ENCODE assay signal across 9 cellular contexts in genomic region chr11:66421492-66422205, GRCh38. TPM values are rescaled to one million over a fixed set of nuclear protein-coding genes. Genes with fewer than 3 reads are reported as not detected.
A peak's percentile ranks its signal among the peaks of the same experiment; 100 is the strongest.
DNase-seq lines count a peak whose midpoint lies in the region; ATAC-seq and TF ChIP-seq lines count a peak whose summit lies in the region.
"Had no signal": no experiment of that assay in that cellular context is flagged by ENCODE, and none has a peak within 500 bp of the region (broad histone marks: within the 10 kb centered on the region; RNA-seq: fewer than 3 reads in every experiment).

No MANE protein-coding gene starts in this region.

- H3K4me3 ChIP-seq in smooth muscle cell: no peak overlapping the region

- no peaks in the 10 kb centered on the region for H3K36me3 Mint-ChIP-seq in WTC11

- H2AFZ ChIP-seq in smooth muscle cell (ENCODE audit: low read depth): no peak overlapping the region

- no peak overlapping the region for H3K9ac ChIP-seq in smooth muscle cell (ENCODE audit: low read depth)

- peak; percentile 51 for ATAC-seq in GM18858 (IDR thresholded peaks at IDR 0.05; ENCODE audit: unreplicated experiment)
- peak; percentile 55 for ATAC-seq in WTC11

- peak overlapping the region; percentile 68 for H3K4me3 Mint-ChIP-seq in WTC11

- no peak overlapping the region for H3K4me2 ChIP-seq in smooth muscle cell

- H3K27me3 Mint-ChIP-seq in WTC11 (ENCODE audit: low read depth): peaks cover 77% of the 10 kb centered on the region

- TF ChIP-seq CTCF in WTC11 (IDR thresholded peaks at IDR 0.05): no peak
- no peak for TF ChIP-seq CTCF in smooth muscle cell (IDR thresholded peaks at IDR 0.05; ENCODE audit: borderline replicate concordance, insufficient read depth, poor library complexity, severe bottlenecking)

- peaks cover 11% of the 10 kb centered on the region for H3F3A ChIP-seq in smooth muscle cell (ENCODE audit: low read depth)

- no peaks in the 10 kb centered on the region for H3K9me3 Mint-ChIP-seq in WTC11

- DNase-seq in LHCN-M2 (ENCODE audit: low read depth): peak; percentile 74
- DNase-seq in WTC11 (ENCODE audit: low spot score): peak; percentile 95
- peak; percentile 75 for DNase-seq in brain pericyte (ENCODE audit: low read depth, low spot score)
- DNase-seq in iPS DF 4.7 (ENCODE audit: extremely low read depth, low spot score): peak; percentile 62
- peak; percentile 89 for DNase-seq in smooth muscle cell (lab: John Stamatoyannopoulos, UW; ENCODE audit: unreplicated experiment)
- DNase-seq in DMS153 (lab: John Stamatoyannopoulos, UW): no peak
- no peak for DNase-seq in DMS153 treated with DMSO at 0.1 percent for 48 hours (lab: John Stamatoyannopoulos, UW; ENCODE audit: unreplicated experiment)

- H3K27me3 ChIP-seq in smooth muscle cell (ENCODE audit: low read depth): peaks cover 22% of the 10 kb centered on the region

- 18% methylated on average over 38 of the region's 38 CpGs for WGBS in smooth muscle cell (ENCODE audit: low lambda C conversion rate)

- H3K79me2 ChIP-seq in smooth muscle cell (ENCODE audit: low read depth): no peaks in the 10 kb centered on the region

- H3K27ac Mint-ChIP-seq in WTC11: no peak overlapping the region

- POLR2A ChIA-PET in WTC11 (lab: Charles Lee): interaction anchor here (0.5 to 1.6 kb wide), 15 partner anchors 10 to 257 kb away, joined by 3 to 9 read pairs (median 4); partner anchors contain the start of genes CD248, DPP3, MRPL11 and PELI3

- CTCF ChIA-PET in WTC11 (lab: Charles Lee): interaction anchor here (0.7 to 5.2 kb wide), 26 partner anchors 8 to 554 kb away, joined by 3 to 56 read pairs (median 6); partner anchors contain the start of genes DPP3, MRPL11, PELI3 and RBM4

- H3K4me1 Mint-ChIP-seq in WTC11: peaks cover 27% of the 10 kb centered on the region

- peaks cover 62% of the 10 kb centered on the region for H4K20me1 ChIP-seq in smooth muscle cell (ENCODE audit: low read depth)

- no peaks in the 10 kb centered on the region for H3K9me3 ChIP-seq in smooth muscle cell (replicated peaks; ENCODE audit: low read depth)

- peaks cover 12% of the 10 kb centered on the region for H3K4me1 ChIP-seq in smooth muscle cell (ENCODE audit: low read depth)

- H3K36me3 ChIP-seq in smooth muscle cell (ENCODE audit: low read depth): no peaks in the 10 kb centered on the region

- H3K27ac ChIP-seq in smooth muscle cell (ENCODE audit: low read depth): no peak overlapping the region

TF ChIP-seq in WTC11, 78 proteins besides CTCF, POLR2A, EP300 and RAD21 (continues in another document):
- peak; percentile 100 for TF ChIP-seq NR2C2 (CRISPR knock-in tag; IDR thresholded peaks at IDR 0.05)
- peak; percentile 100 for TF ChIP-seq HMGXB4 (CRISPR knock-in tag; IDR thresholded peaks at IDR 0.05)
- TF ChIP-seq NFATC4 (CRISPR knock-in tag; IDR thresholded peaks at IDR 0.05): peak; percentile 99
- TF ChIP-seq GRHL2 (CRISPR knock-in tag; IDR thresholded peaks at IDR 0.05; ENCODE audit: insufficient replicate concordance, severe bottlenecking): peak; percentile 81
- peak; percentile 100 for TF ChIP-seq STAT6 (CRISPR knock-in tag; conservative IDR thresholded peaks at IDR 0.05; ENCODE audit: low read depth)
- TF ChIP-seq ZNF396 (CRISPR knock-in tag; IDR thresholded peaks at IDR 0.05; ENCODE audit: borderline replicate concordance): peak; percentile 100
- TF ChIP-seq CREM (CRISPR knock-in tag; IDR thresholded peaks at IDR 0.05): peak; percentile 100
- TF ChIP-seq ESRRA (CRISPR knock-in tag; IDR thresholded peaks at IDR 0.05; ENCODE audit: borderline replicate concordance): peak; percentile 100
- no peak for TF ChIP-seq JAZF1 (CRISPR knock-in tag; IDR thresholded peaks at IDR 0.05)
- TF ChIP-seq JUN (CRISPR knock-in tag; IDR thresholded peaks at IDR 0.05): peak; percentile 100
- TF ChIP-seq EMX1 (CRISPR knock-in tag; IDR thresholded peaks at IDR 0.05): peak; percentile 99
- TF ChIP-seq RORB (CRISPR knock-in tag; IDR thresholded peaks at IDR 0.05): peak; percentile 93
- TF ChIP-seq MAX (CRISPR knock-in tag; IDR thresholded peaks at IDR 0.05): peak; percentile 100
- peak; percentile 100 for TF ChIP-seq ATF6 (CRISPR knock-in tag; IDR thresholded peaks at IDR 0.05)
- peak; percentile 100 for TF ChIP-seq ZBTB43 (CRISPR knock-in tag; IDR thresholded peaks at IDR 0.05)
- TF ChIP-seq SOX15 (CRISPR knock-in tag; IDR thresholded peaks at IDR 0.05): no peak; the same call in 1 of the 2 replicates
- peak; percentile 100 for TF ChIP-seq ZNF671 (CRISPR knock-in tag; IDR thresholded peaks at IDR 0.05)

RNA-seq across cellular contexts. Expression of gene NPAS4, which starts 0.8 kb away (rescaled TPM):
- total RNA-seq in LHCN-M2 (2014; rRNA removed) (0.13 TPM in 1 of 2 replicates, not detected in the other), WTC11 (2021) (0.27 to 0.79 TPM (median 0.44 TPM) in 3 replicates), smooth muscle cell (0.58 and 0.85 TPM in 2 replicates)
- 0.01 TPM for polyA plus RNA-seq in LHCN-M2 (2012)
- polyA plus RNA-seq in smooth muscle cell: 0.84 and 1.1 TPM in 2 replicates
- total RNA-seq: kidney epithelial cell had no signal

RNA-seq across cellular contexts. Expression of gene MRPL11, which starts 17.0 kb away (rescaled TPM):
- total RNA-seq in LHCN-M2 (2014; rRNA removed) (49.9 and 57.8 TPM in 2 replicates), WTC11 (2021) (131 to 137 TPM (median 135 TPM) in 3 replicates), smooth muscle cell (36.1 and 38.7 TPM in 2 replicates)
- 63.3 TPM for polyA plus RNA-seq in LHCN-M2 (2012)
- 54.5 and 68.4 TPM in 2 replicates for polyA plus RNA-seq in smooth muscle cell

RNA-seq across cellular contexts. Expression of gene PELI3, which starts 45.1 kb away (rescaled TPM):
- 6.5 and 7.2 TPM in 2 replicates for total RNA-seq in LHCN-M2 (2014; rRNA removed)
- polyA plus RNA-seq in LHCN-M2 (2012): 4.3 TPM
- total RNA-seq in WTC11 (2021): 6.7 to 7.8 TPM (median 6.8 TPM) in 3 replicates
- 2.1 and 3.8 TPM in 2 replicates for total RNA-seq in smooth muscle cell
- 9.4 and 10.6 TPM in 2 replicates for polyA plus RNA-seq in smooth muscle cell

RNA-seq across cellular contexts. Expression of gene SLC29A2, which starts 50.1 kb away (rescaled TPM):
- total RNA-seq in LHCN-M2 (2014; rRNA removed) (not detected in 2 replicates), WTC11 (2021) (30.2 to 36.6 TPM (median 35.3 TPM) in 3 replicates), smooth muscle cell (3.5 TPM in 2 replicates)
- 0.15 TPM for polyA plus RNA-seq in LHCN-M2 (2012)
- polyA plus RNA-seq in smooth muscle cell: 8.5 and 8.8 TPM in 2 replicates

RNA-seq across cellular contexts. Expression of gene DPP3, which starts 58.6 kb away (rescaled TPM):
- total RNA-seq in LHCN-M2 (2014; rRNA removed) (66.8 and 71.2 TPM in 2 replicates), WTC11 (2021) (77.0 to 86.7 TPM (median 83.4 TPM) in 3 replicates), smooth muscle cell (34.6 and 59.2 TPM in 2 replicates)
- polyA plus RNA-seq in LHCN-M2 (2012): 74.1 TPM
- polyA plus RNA-seq in smooth muscle cell: 38.0 and 40.1 TPM in 2 replicates

Comparison
In these comparisons a context has a peak if more than half of its experiments do, and no peak if none do; other contexts are left out.
1. DNase-seq: peak in LHCN-M2 (single experiment), WTC11 (single experiment), brain pericyte (single experiment), iPS DF 4.7 (single experiment) and smooth muscle cell (single experiment); none in DMS153 (single experiment) and DMS153 treated with DMSO at 0.1 percent for 48 hours (single experiment).